ENCODE assay signal across 20 cellular contexts in the genomic region with DNA sequence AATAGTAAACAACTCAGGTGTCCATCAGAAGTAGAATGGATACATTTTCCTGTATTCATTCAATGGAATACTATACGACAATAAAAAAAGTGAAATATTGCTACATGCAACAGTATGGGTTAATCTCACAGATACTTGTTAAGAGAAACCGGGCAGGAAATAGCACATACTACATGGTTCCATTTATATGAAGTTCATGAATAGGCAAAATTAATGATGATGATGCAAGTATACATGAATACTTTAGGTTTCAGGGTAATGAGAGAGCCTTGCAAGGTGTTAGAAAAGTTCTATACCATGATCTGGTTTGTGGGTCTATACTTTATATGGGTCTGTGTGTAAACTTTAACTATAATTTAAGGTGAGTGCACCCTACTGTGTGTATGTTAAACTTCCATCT.
DNase-seq lines count a peak whose midpoint lies in the region; ATAC-seq, FAIRE-seq and TF ChIP-seq lines count a peak whose summit lies in the region.
"Had no signal": no experiment of that assay in that cellular context is flagged by ENCODE, and none has a peak within 500 bp of the region (broad histone marks: within the 10 kb centered on the region; RNA-seq: fewer than 3 reads in every experiment).

No MANE protein-coding gene starts in this region.

- WGBS in GM12878 (ENCODE audit: insufficient coverage, insufficient replicate concordance, low lambda C conversion rate, missing lambda C conversion rate) = 48% methylated on average over 2 of the region's 2 CpGs
- WGBS in hepatocyte (ENCODE audit: low lambda C conversion rate, missing lambda C conversion rate) = 91% methylated on average over 2 of the region's 2 CpGs

- no peak overlapping the region for H3K4me2 ChIP-seq in GM12878 (ENCODE audit: control insufficient read depth, insufficient read depth)
- no peak overlapping the region for H3K4me2 ChIP-seq in hepatocyte
- H3K4me2 ChIP-seq: BLaER1 treated with 17β-estradiol and CSF1 and Interleukin-3, amounts not matched to agents 10 nM and 100 nM; GM23338 had no signal

- H3K27me3 Mint-ChIP-seq in Caco-2 (ENCODE audit: insufficient read depth, unreplicated experiment) = no peaks in the 10 kb centered on the region
- peaks cover 32% of the 10 kb centered on the region for H3K27me3 Mint-ChIP-seq in activated T-cell treated with anti-CD3 and anti-CD28 coated beads, Interleukin-2, amount 50 U/mL, for 24 hours

- peaks cover 32% of the 10 kb centered on the region for H3K4me1 Mint-ChIP-seq in Caco-2 (ENCODE audit: low read depth, unreplicated experiment)
- H3K4me1 Mint-ChIP-seq in activated T-cell treated with anti-CD3 and anti-CD28 coated beads, Interleukin-2, amount 50 U/mL, for 24 hours (ENCODE audit: low read depth) = no peaks in the 10 kb centered on the region
- H3K4me1 Mint-ChIP-seq: CD14-positive monocyte; CD8-positive, alpha-beta memory T cell; GM23338; H9 had no signal

- CTCF ChIA-PET in Caco-2 (lab: Charles Lee) (no interaction called here), GM12878 (lab: Yijun Ruan, JAX) (interaction anchor here (1.1 kb wide), 1 partner anchor 17 kb away, joined by 3 read pairs; no protein-coding TSS in a partner anchor)

- intact Hi-C loops in Caco-2 (cut with micrococcal nuclease; ENCODE audit: unreplicated experiment) = loop anchor here (1.0 to 2.0 kb wide), 2 partner anchors 16 to 270 kb away; no protein-coding TSS in a partner anchor
- intact Hi-C loops in GM12878 (cut with micrococcal nuclease; ENCODE audit: unreplicated experiment) = loop anchor here (5.0 kb wide), 1 partner anchor 433 kb away; the partner anchor contains the start of gene ARRDC3

- no peaks in the 10 kb centered on the region for H3K9me3 ChIP-seq in Caco-2
- no peaks in the 10 kb centered on the region for H3K9me3 ChIP-seq in GM12878 (replicated peaks; ENCODE audit: control insufficient read depth, insufficient read depth, low read length)
- no peaks in the 10 kb centered on the region for H3K9me3 ChIP-seq in hepatocyte (ENCODE audit: low read depth)
- H3K9me3 ChIP-seq: BE2C; BLaER1 treated with 17β-estradiol and CSF1 and Interleukin-3, amounts not matched to agents 10 nM and 100 nM had no signal

- no peak for FAIRE-seq in GM12878 (lab: Jason Lieb, UNC)
- FAIRE-seq: GM12892, GM19239 had no signal

- no peak for TF ChIP-seq POLR2A in GM12878 (IDR thresholded peaks at IDR 0.05; ENCODE audit: low read depth, low read length)

- RAD21 ChIA-PET in GM12878 (lab: Charles Lee; ENCODE audit: unreplicated experiment) = interaction anchor here (0.6 kb wide), 1 partner anchor 8 kb away, joined by 3 read pairs; no protein-coding TSS in a partner anchor

- ATAC-seq in GM12878 (peak; percentile 16; the same call in 2 of the 3 replicates), GM18868 (IDR thresholded peaks at IDR 0.05; ENCODE audit: unreplicated experiment) (no peak)
- ATAC-seq: GM23338, HCT116 had no signal

- no peaks in the 10 kb centered on the region for H3K79me2 ChIP-seq in GM12878 (ENCODE audit: control insufficient read depth, insufficient read depth, low read length)
- H3K79me2 ChIP-seq in hepatocyte = no peaks in the 10 kb centered on the region

- H3K4me1 ChIP-seq in Caco-2 (peaks cover 42% of the 10 kb centered on the region), GM12878 (ENCODE audit: control insufficient read depth, insufficient read depth, low read length) (no peaks in the 10 kb centered on the region), hepatocyte (ENCODE audit: insufficient read depth) (peaks cover 5% of the 10 kb centered on the region)
- H3K4me1 ChIP-seq: BE2C; BLaER1 treated with 17β-estradiol and CSF1 and Interleukin-3, amounts not matched to agents 10 nM and 100 nM had no signal

- SMC1A ChIA-PET in GM12878 (lab: Charles Lee; ENCODE audit: uncharacterized antibody, unreplicated experiment) = no interaction called here

- in situ Hi-C loops in GM12878 (cut with MboI) = no loop called here

- no peak overlapping the region for H3K9ac ChIP-seq in GM12878 (ENCODE audit: control insufficient read depth, insufficient read depth, low read length)
- H3K9ac ChIP-seq: BLaER1 treated with 17β-estradiol and CSF1 and Interleukin-3, amounts not matched to agents 10 nM and 100 nM had no signal

- TF ChIP-seq CTCF in 22Rv1 (IDR thresholded peaks at IDR 0.05) (no peak), Caco-2 (IDR thresholded peaks at IDR 0.05; ENCODE audit: insufficient read depth in 1 of 2, low read depth in 1 of 2, low read length in 1 of 2, severe bottlenecking in 1 of 2, unreplicated experiment in 1 of 2) (no peak), GM12878 (IDR thresholded peaks at IDR 0.05 in 2 of 3, conservative IDR thresholded peaks at IDR 0.05 in 1 of 3; ENCODE audit: control insufficient read depth in 2 of 3, extremely low read depth in 1 of 3, insufficient read depth in 1 of 3, low read depth in 3 of 3, low read length in 3 of 3) (no peak), hepatocyte (IDR thresholded peaks at IDR 0.05; ENCODE audit: poor library complexity) (no peak)

- H3K9me3 Mint-ChIP-seq in Caco-2 (ENCODE audit: unreplicated experiment) = peaks cover 16% of the 10 kb centered on the region
- H3K9me3 Mint-ChIP-seq in activated T-cell treated with anti-CD3 and anti-CD28 coated beads, Interleukin-2, amount 50 U/mL, for 24 hours = no peaks in the 10 kb centered on the region
- H3K9me3 Mint-ChIP-seq: CD4-positive, alpha-beta T cell; GM23338; H9 had no signal

- H3K27ac Mint-ChIP-seq in Caco-2 (ENCODE audit: unreplicated experiment) = peak overlapping the region; percentile 42
- no peak overlapping the region for H3K27ac Mint-ChIP-seq in activated T-cell treated with anti-CD3 and anti-CD28 coated beads, Interleukin-2, amount 50 U/mL, for 24 hours
- H3K27ac Mint-ChIP-seq: CD14-positive monocyte; CD4-positive, alpha-beta T cell; CD8-positive, alpha-beta memory T cell; GM23338 had no signal

- no peaks in the 10 kb centered on the region for H3K9me2 ChIP-seq in hepatocyte (replicated peaks; ENCODE audit: insufficient read depth)

- TF ChIP-seq EP300 in GM12878 (IDR thresholded peaks at IDR 0.05; ENCODE audit: borderline replicate concordance in 1 of 2, control insufficient read depth in 1 of 2, low read depth in 2 of 2, low read length in 2 of 2) = no peak

- H3K36me3 ChIP-seq in Caco-2 (ENCODE audit: control insufficient read depth, insufficient read depth, low read length) (no peaks in the 10 kb centered on the region), GM12878 (ENCODE audit: control insufficient read depth in 2 of 2, insufficient read depth in 2 of 2, low read length in 1 of 2) (no peaks in the 10 kb centered on the region), hepatocyte (replicated peaks; ENCODE audit: insufficient read depth, low read depth) (no peaks in the 10 kb centered on the region)
- H3K36me3 ChIP-seq: BE2C; BLaER1 treated with 17β-estradiol and CSF1 and Interleukin-3, amounts not matched to agents 10 nM and 100 nM had no signal

- TF ChIP-seq RAD21 in GM12878 (IDR thresholded peaks at IDR 0.05; ENCODE audit: insufficient read depth, low read depth, low read length) = no peak

- H2AFZ ChIP-seq in GM12878 (ENCODE audit: control insufficient read depth, low read depth, low read length) (no peak overlapping the region), hepatocyte (no peak overlapping the region)
- H2AFZ ChIP-seq: GM23338 had no signal

- H3K36me3 Mint-ChIP-seq in Caco-2 (ENCODE audit: insufficient read depth, unreplicated experiment) = no peaks in the 10 kb centered on the region
- no peaks in the 10 kb centered on the region for H3K36me3 Mint-ChIP-seq in activated T-cell treated with anti-CD3 and anti-CD28 coated beads, Interleukin-2, amount 50 U/mL, for 24 hours (ENCODE audit: low read depth)
- H3K36me3 Mint-ChIP-seq: CD14-positive monocyte; CD8-positive, alpha-beta memory T cell had no signal

- no peak overlapping the region for H3K4me3 ChIP-seq in Caco-2 (ENCODE audit: low read depth, low read length)
- no peak overlapping the region for H3K4me3 ChIP-seq in GM12878
- no peak overlapping the region for H3K4me3 ChIP-seq in hepatocyte
- H3K4me3 ChIP-seq: BLaER1 treated with 17β-estradiol and CSF1 and Interleukin-3, amounts not matched to agents 10 nM and 100 nM; GM23338 had no signal

- BruUV-seq in Caco-2 (replicated peaks; lab: Mats Ljungman, UMichigan) (no TSS peak), GM12878 (replicated peaks; lab: Mats Ljungman, UMichigan) (no TSS peak)

- H4K20me1 ChIP-seq in GM12878 (ENCODE audit: control insufficient read depth, insufficient read depth) (no peaks in the 10 kb centered on the region), hepatocyte (ENCODE audit: insufficient read depth, poor library complexity, severe bottlenecking) (no peaks in the 10 kb centered on the region)
- H4K20me1 ChIP-seq: BLaER1 treated with 17β-estradiol and CSF1 and Interleukin-3, amounts not matched to agents 10 nM and 100 nM had no signal

- H3K4me3 Mint-ChIP-seq in Caco-2 (ENCODE audit: unreplicated experiment) = peak overlapping the region; percentile 35
- no peak overlapping the region for H3K4me3 Mint-ChIP-seq in activated T-cell treated with anti-CD3 and anti-CD28 coated beads, Interleukin-2, amount 50 U/mL, for 24 hours
- H3K4me3 Mint-ChIP-seq: CD14-positive monocyte; CD4-positive, alpha-beta T cell; CD8-positive, alpha-beta memory T cell; GM23338; H9 had no signal

- POLR2A ChIA-PET in Caco-2 (lab: Charles Lee) (no interaction called here), GM12878 (lab: Charles Lee) (interaction anchor here (1.2 kb wide), 1 partner anchor 11 kb away, joined by 3 read pairs; no protein-coding TSS in a partner anchor)

- peak overlapping the region; percentile 73 for H3K27ac ChIP-seq in 22Rv1
- no peak overlapping the region for H3K27ac ChIP-seq in GM12878 (ENCODE audit: control insufficient read depth, insufficient read depth)
- peak overlapping the region; percentile 22 for H3K27ac ChIP-seq in hepatocyte
- H3K27ac ChIP-seq: BLaER1 treated with 17β-estradiol and CSF1 and Interleukin-3, amounts not matched to agents 10 nM and 100 nM had no signal

- H3K27me3 ChIP-seq in Caco-2 (replicated peaks; ENCODE audit: control insufficient read depth, insufficient read depth, low read length) (no peaks in the 10 kb centered on the region), GM12878 (replicated peaks in 1 of 2; ENCODE audit: control insufficient read depth in 2 of 2, insufficient read depth in 2 of 2, low read length in 1 of 2) (no peaks in the 10 kb centered on the region), hepatocyte (no peaks in the 10 kb centered on the region)
- H3K27me3 ChIP-seq: BE2C; BLaER1 treated with 17β-estradiol and CSF1 and Interleukin-3, amounts not matched to agents 10 nM and 100 nM had no signal

- no peak for DNase-seq in Caco-2
- no peak for DNase-seq in GM12878 (ENCODE audit: low read depth, low spot score)
- DNase-seq in hepatocyte (ENCODE audit: low spot score) = no peak
- DNase-seq in AG08395 (ENCODE audit: low spot score) = no peak
- no peak for DNase-seq in activated T-cell treated with anti-CD3 and anti-CD28 coated beads, Interleukin-2, amount 50 U/mL, for 24 hours
- DNase-seq: AML-193; BE2C; CD4-positive, alpha-beta T cell; CD8-positive, alpha-beta memory T cell; DMS79 treated with DMSO at 0.1 percent for 48 hours; GF-D8; H9 had no signal
